In genomic region chr18:3579701-3580100, GRCh38 we compare ENCODE assay signal across 15 cellular contexts.
DNase-seq lines count a peak whose midpoint lies in the region; ATAC-seq and TF ChIP-seq lines count a peak whose summit lies in the region.
"Had no signal": no experiment of that assay in that cellular context is flagged by ENCODE, and none has a peak within 500 bp of the region (broad histone marks: within the 10 kb centered on the region; RNA-seq: fewer than 3 reads in every experiment).

No MANE protein-coding gene starts in this region.

- no peaks in the 10 kb centered on the region for H3K27me3 ChIP-seq in fibroblast of lung (ENCODE audit: control insufficient read depth, insufficient read depth, low read length)
- H3K27me3 ChIP-seq: ovary had no signal

- H3K4me2 ChIP-seq in fibroblast of lung (ENCODE audit: extremely low read depth, insufficient read depth, low read length): peak overlapping the region; percentile 52

- no peak overlapping the region for H3K27ac Mint-ChIP-seq in activated naive CD4-positive, alpha-beta T cell treated with anti-CD3 and anti-CD28 coated beads, Interleukin-2, amount 10 ng/mL, durations not matched to agents 7 days and 5 days
- H3K27ac Mint-ChIP-seq: activated naive CD8-positive, alpha-beta T cell treated with anti-CD3 and anti-CD28 coated beads, Interleukin-2, amount 50 U/mL, for 24 hours had no signal

- H3K36me3 Mint-ChIP-seq in activated naive CD4-positive, alpha-beta T cell treated with anti-CD3 and anti-CD28 coated beads, Interleukin-2, amount 10 ng/mL, durations not matched to agents 7 days and 5 days: no peaks in the 10 kb centered on the region

- no peak overlapping the region for H3K9ac ChIP-seq in fibroblast of lung (ENCODE audit: insufficient read depth, low read length)

- DNase-seq in EL: peak; percentile 86
- peak; percentile 90 to 98 for DNase-seq in fibroblast of lung (ENCODE audit: low read depth in 2 of 2)
- peak; percentile 97 for DNase-seq in non-pigmented ciliary epithelial cell (ENCODE audit: low read depth)
- DNase-seq in activated naive CD4-positive, alpha-beta T cell treated with anti-CD3 and anti-CD28 coated beads, Interleukin-2, amount 10 ng/mL, durations not matched to agents 7 days and 5 days: no peak
- no peak for DNase-seq in stimulated activated naive CD8-positive, alpha-beta T cell treated with anti-CD3 and anti-CD28 coated beads, Interleukin-15, Interleukin-2, amounts not matched to agents 100 U/mL and 50 U/mL, for 24 hours
- no peak for DNase-seq in NCI-H187 treated with DMSO at 0.1 percent for 48 hours (lab: John Stamatoyannopoulos, UW)
- DNase-seq: activated CD8-positive, alpha-beta memory T cell treated with anti-CD3 and anti-CD28 coated beads, Interleukin-2, amount 50 U/mL, for 4 hours; activated naive CD8-positive, alpha-beta T cell treated with anti-CD3 and anti-CD28 coated beads, Interleukin-2, amount 50 U/mL, for 24 hours; islet precursor cell; NCI-H1417 treated with DMSO at 0.1 percent for 48 hours; NCI-H526; ovary; stimulated activated naive CD4-positive, alpha-beta T cell had no signal

- no peak overlapping the region for H3K4me3 Mint-ChIP-seq in activated naive CD4-positive, alpha-beta T cell treated with anti-CD3 and anti-CD28 coated beads, Interleukin-2, amount 10 ng/mL, durations not matched to agents 7 days and 5 days
- H3K4me3 Mint-ChIP-seq: activated naive CD8-positive, alpha-beta T cell treated with anti-CD3 and anti-CD28 coated beads, Interleukin-2, amount 50 U/mL, for 24 hours had no signal

- peaks cover 3% of the 10 kb centered on the region for H3K4me1 Mint-ChIP-seq in activated naive CD4-positive, alpha-beta T cell treated with anti-CD3 and anti-CD28 coated beads, Interleukin-2, amount 10 ng/mL, durations not matched to agents 7 days and 5 days

- no peak overlapping the region for H3K4me3 ChIP-seq in fibroblast of lung (replicated peaks in 1 of 4; ENCODE audit: control extremely low read depth in 1 of 4, insufficient read depth in 1 of 4, low read depth in 3 of 4, low read length in 4 of 4)
- H3K4me3 ChIP-seq: ovary had no signal

- H3K27ac ChIP-seq in fibroblast of lung (ENCODE audit: insufficient read depth, low read length): peak overlapping the region; percentile 33
- H3K27ac ChIP-seq: ovary had no signal

- no peaks in the 10 kb centered on the region for H3K9me3 Mint-ChIP-seq in activated naive CD4-positive, alpha-beta T cell treated with anti-CD3 and anti-CD28 coated beads, Interleukin-2, amount 10 ng/mL, durations not matched to agents 7 days and 5 days
- H3K9me3 Mint-ChIP-seq: activated naive CD8-positive, alpha-beta T cell treated with anti-CD3 and anti-CD28 coated beads, Interleukin-2, amount 50 U/mL, for 24 hours had no signal

- no peaks in the 10 kb centered on the region for H3K36me3 ChIP-seq in fibroblast of lung (ENCODE audit: control insufficient read depth, insufficient read depth, low read length)
- H3K36me3 ChIP-seq: ovary had no signal

- peaks cover 7% of the 10 kb centered on the region for H3K4me1 ChIP-seq in fibroblast of lung (ENCODE audit: control insufficient read depth, extremely low read depth, insufficient read depth, low read length)

- no peaks in the 10 kb centered on the region for H4K20me1 ChIP-seq in fibroblast of lung (ENCODE audit: control insufficient read depth, extremely low read depth, insufficient read depth, low read length)

- no peak for TF ChIP-seq CTCF in fibroblast of lung (conservative IDR thresholded peaks at IDR 0.05 in 1 of 2, IDR thresholded peaks at IDR 0.05 in 1 of 2; ENCODE audit: low read depth in 1 of 2, low read length in 2 of 2)

- ATAC-seq in SK-N-SH treated with all-trans-retinoic acid at 6 μM for 48 hours: peak; percentile 84
- no peak for ATAC-seq in GM21515 (IDR thresholded peaks at IDR 0.05; ENCODE audit: unreplicated experiment)
- no peak for ATAC-seq in stimulated activated naive CD8-positive, alpha-beta T cell treated with anti-CD3 and anti-CD28 coated beads, Interleukin-15, Interleukin-2, amounts not matched to agents 100 U/mL and 50 U/mL, for 24 hours
- ATAC-seq: activated naive CD8-positive, alpha-beta T cell treated with anti-CD3 and anti-CD28 coated beads, Interleukin-2, amount 50 U/mL, for 24 hours had no signal

- no peaks in the 10 kb centered on the region for H3K9me3 ChIP-seq in fibroblast of lung (ENCODE audit: control insufficient read depth, insufficient read depth, low read depth, low read length)
- H3K9me3 ChIP-seq: ovary had no signal

- H2AFZ ChIP-seq in fibroblast of lung (ENCODE audit: low read length): no peak overlapping the region

- CTCF ChIA-PET in activated naive CD4-positive, alpha-beta T cell treated with anti-CD3 and anti-CD28 coated beads, Interleukin-2, amount 10 ng/mL, durations not matched to agents 7 days and 5 days (lab: Charles Lee): interaction anchor here (1.1 to 1.6 kb wide), 3 partner anchors 22 to 170 kb away, joined by 3 to 4 read pairs (median 3); no protein-coding TSS in a partner anchor

- no peaks in the 10 kb centered on the region for H3K79me2 ChIP-seq in fibroblast of lung (ENCODE audit: control insufficient read depth, insufficient read depth, low read length)

- H3K27me3 Mint-ChIP-seq in activated naive CD4-positive, alpha-beta T cell treated with anti-CD3 and anti-CD28 coated beads, Interleukin-2, amount 10 ng/mL, durations not matched to agents 7 days and 5 days: peaks cover 4% of the 10 kb centered on the region
- H3K27me3 Mint-ChIP-seq: activated naive CD8-positive, alpha-beta T cell treated with anti-CD3 and anti-CD28 coated beads, Interleukin-2, amount 50 U/mL, for 24 hours had no signal

TF ChIP-seq in SK-N-SH treated with all-trans-retinoic acid at 6 μM for 48 hours, 23 proteins besides CTCF, POLR2A, EP300 and RAD21:
- no peak for TF ChIP-seq ZNF8 (CRISPR knock-in tag; IDR thresholded peaks at IDR 0.05)
- TF ChIP-seq CSRNP3 (CRISPR knock-in tag; IDR thresholded peaks at IDR 0.05): no peak
- no peak for TF ChIP-seq ZC3H10 (CRISPR knock-in tag; IDR thresholded peaks at IDR 0.05)

Comparison
In these comparisons a context has a peak if more than half of its experiments do, and no peak if none do; other contexts are left out.
1. DNase-seq: peak in EL (single experiment), fibroblast of lung (2 of 2) and non-pigmented ciliary epithelial cell (single experiment); none in activated naive CD4-positive, alpha-beta T cell treated with anti-CD3 and anti-CD28 coated beads, Interleukin-2, amount 10 ng/mL, durations not matched to agents 7 days and 5 days (single experiment), stimulated activated naive CD8-positive, alpha-beta T cell treated with anti-CD3 and anti-CD28 coated beads, Interleukin-15, Interleukin-2, amounts not matched to agents 100 U/mL and 50 U/mL, for 24 hours (single experiment) and NCI-H187 treated with DMSO at 0.1 percent for 48 hours (single experiment).